ENCODE assay signal across 1 cellular context in the genomic region with DNA sequence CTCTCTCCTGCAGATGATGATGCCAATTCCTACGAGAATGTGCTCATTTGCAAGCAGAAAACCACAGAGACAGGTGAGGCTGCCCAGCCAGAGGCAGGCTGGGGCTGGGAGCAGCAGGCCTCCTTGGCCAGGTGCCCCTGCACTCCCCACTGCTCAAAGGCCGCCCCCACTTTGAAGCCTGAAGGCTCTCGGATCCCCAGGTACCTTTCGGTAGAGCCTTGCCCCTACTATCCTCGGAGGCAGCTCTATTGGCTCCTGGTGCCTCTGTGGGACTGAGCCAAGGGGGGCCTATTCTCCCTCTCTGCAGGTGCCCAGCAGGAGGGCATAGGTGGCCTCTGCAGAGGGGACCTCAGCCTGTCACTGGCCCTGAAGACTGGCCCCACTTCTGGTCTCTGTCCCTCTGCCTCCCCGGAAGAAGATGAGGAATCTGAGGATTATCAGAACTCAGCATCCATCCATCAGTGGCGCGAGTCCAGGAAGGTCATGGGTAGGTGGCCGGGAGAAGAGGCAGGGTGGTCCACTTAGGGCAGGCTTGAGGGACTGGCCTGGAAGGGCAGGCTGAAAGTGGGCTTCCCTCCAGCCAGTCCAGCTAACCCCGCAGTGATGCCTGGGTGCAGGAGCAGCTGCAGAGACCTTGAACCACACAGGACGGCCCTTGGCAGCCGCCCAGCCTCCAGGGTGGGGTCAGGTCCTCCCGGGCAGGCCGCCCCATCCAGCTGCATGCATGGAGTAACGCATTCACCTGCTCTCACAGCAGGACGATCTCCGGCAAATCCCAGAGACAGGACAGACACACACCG.
TF ChIP-seq lines count a peak whose summit lies in the region.

No MANE protein-coding gene starts in this region.

TF ChIP-seq in GM23338, 12 proteins besides CTCF, POLR2A, EP300 and RAD21:
- TF ChIP-seq, protein P1, sequence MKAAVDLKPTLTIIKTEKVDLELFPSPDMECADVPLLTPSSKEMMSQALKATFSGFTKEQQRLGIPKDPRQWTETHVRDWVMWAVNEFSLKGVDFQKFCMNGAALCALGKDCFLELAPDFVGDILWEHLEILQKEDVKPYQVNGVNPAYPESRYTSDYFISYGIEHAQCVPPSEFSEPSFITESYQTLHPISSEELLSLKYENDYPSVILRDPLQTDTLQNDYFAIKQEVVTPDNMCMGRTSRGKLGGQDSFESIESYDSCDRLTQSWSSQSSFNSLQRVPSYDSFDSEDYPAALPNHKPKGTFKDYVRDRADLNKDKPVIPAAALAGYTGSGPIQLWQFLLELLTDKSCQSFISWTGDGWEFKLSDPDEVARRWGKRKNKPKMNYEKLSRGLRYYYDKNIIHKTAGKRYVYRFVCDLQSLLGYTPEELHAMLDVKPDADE (IDR thresholded peaks at IDR 0.05): no peak
- TF ChIP-seq EZH2 (IDR thresholded peaks at IDR 0.05; ENCODE audit: low read depth, unreplicated experiment) (no peak), ZNF331 (CRISPR knock-in tag; IDR thresholded peaks at IDR 0.05; ENCODE audit: low read depth) (no peak), ZNF462 (CRISPR knock-in tag; IDR thresholded peaks at IDR 0.05) (no peak), STAT1 (IDR thresholded peaks at IDR 0.05; ENCODE audit: unreplicated experiment) (no peak), POLR2AphosphoS5 (IDR thresholded peaks at IDR 0.05; ENCODE audit: low read depth) (no peak), NANOG (IDR thresholded peaks at IDR 0.05; ENCODE audit: borderline replicate concordance) (no peak), CREB1 (CRISPR knock-in tag; IDR thresholded peaks at IDR 0.05; ENCODE audit: low read depth) (no peak), ZNF114 (CRISPR knock-in tag; IDR thresholded peaks at IDR 0.05) (no peak), JUNB (IDR thresholded peaks at IDR 0.05; ENCODE audit: unreplicated experiment) (no peak), EZH2phosphoT487 (IDR thresholded peaks at IDR 0.05; ENCODE audit: unreplicated experiment) (no peak)
- TF ChIP-seq, protein P2, sequence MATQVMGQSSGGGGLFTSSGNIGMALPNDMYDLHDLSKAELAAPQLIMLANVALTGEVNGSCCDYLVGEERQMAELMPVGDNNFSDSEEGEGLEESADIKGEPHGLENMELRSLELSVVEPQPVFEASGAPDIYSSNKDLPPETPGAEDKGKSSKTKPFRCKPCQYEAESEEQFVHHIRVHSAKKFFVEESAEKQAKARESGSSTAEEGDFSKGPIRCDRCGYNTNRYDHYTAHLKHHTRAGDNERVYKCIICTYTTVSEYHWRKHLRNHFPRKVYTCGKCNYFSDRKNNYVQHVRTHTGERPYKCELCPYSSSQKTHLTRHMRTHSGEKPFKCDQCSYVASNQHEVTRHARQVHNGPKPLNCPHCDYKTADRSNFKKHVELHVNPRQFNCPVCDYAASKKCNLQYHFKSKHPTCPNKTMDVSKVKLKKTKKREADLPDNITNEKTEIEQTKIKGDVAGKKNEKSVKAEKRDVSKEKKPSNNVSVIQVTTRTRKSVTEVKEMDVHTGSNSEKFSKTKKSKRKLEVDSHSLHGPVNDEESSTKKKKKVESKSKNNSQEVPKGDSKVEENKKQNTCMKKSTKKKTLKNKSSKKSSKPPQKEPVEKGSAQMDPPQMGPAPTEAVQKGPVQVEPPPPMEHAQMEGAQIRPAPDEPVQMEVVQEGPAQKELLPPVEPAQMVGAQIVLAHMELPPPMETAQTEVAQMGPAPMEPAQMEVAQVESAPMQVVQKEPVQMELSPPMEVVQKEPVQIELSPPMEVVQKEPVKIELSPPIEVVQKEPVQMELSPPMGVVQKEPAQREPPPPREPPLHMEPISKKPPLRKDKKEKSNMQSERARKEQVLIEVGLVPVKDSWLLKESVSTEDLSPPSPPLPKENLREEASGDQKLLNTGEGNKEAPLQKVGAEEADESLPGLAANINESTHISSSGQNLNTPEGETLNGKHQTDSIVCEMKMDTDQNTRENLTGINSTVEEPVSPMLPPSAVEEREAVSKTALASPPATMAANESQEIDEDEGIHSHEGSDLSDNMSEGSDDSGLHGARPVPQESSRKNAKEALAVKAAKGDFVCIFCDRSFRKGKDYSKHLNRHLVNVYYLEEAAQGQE (IDR thresholded peaks at IDR 0.05; ENCODE audit: unreplicated experiment): no peak
